Comparison of ENCODE assay signal across 1 cellular context in the genomic region with DNA sequence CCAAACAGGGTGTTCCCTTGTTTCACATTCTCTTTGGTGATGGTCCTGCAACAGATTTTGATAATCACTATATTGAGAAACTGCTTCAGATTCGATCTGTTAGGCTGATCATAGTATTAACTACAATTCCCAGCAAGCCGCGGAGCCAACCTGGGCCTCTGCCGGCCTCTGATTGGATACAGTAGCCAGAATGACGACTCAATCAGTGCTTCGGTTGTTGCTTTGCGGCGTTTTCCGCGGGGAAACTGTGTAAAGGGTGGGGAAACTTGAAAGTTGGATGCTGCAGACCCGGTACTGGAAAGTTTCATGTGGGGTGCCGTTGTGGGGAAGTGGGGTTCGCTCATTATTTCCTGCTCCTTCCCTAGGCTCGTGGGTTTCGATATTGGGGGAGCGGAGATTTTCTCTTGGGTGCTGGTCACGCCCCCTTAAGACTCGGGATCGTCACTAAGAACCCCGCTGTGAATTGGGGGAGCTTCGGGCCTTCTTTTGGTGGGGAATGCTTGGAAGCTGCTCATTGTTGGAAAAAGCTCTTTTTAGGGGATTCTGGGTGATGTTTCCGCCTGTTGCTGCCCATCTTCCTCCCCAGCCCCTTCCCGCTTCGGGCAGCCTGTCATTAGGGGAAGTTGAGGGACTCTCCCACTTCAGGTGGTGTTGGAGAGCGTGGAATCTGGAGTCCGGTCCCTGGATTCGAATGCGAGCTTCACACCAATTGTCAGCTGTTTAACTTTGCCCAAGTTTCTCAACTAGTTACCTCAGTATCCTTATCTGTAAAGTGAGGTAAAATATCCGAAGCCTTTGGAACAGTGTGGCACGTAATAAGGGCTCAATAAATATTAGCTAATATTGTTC.
TF ChIP-seq lines count a peak whose summit lies in the region.

Gene RAD51B (plus strand): TSS at position 217 of the 849 bp plus-strand sequence.

TF ChIP-seq in K562, 482 proteins besides CTCF, POLR2A, EP300 and RAD21 (continued from another document and continues in another):
- TF ChIP-seq, protein P1, sequence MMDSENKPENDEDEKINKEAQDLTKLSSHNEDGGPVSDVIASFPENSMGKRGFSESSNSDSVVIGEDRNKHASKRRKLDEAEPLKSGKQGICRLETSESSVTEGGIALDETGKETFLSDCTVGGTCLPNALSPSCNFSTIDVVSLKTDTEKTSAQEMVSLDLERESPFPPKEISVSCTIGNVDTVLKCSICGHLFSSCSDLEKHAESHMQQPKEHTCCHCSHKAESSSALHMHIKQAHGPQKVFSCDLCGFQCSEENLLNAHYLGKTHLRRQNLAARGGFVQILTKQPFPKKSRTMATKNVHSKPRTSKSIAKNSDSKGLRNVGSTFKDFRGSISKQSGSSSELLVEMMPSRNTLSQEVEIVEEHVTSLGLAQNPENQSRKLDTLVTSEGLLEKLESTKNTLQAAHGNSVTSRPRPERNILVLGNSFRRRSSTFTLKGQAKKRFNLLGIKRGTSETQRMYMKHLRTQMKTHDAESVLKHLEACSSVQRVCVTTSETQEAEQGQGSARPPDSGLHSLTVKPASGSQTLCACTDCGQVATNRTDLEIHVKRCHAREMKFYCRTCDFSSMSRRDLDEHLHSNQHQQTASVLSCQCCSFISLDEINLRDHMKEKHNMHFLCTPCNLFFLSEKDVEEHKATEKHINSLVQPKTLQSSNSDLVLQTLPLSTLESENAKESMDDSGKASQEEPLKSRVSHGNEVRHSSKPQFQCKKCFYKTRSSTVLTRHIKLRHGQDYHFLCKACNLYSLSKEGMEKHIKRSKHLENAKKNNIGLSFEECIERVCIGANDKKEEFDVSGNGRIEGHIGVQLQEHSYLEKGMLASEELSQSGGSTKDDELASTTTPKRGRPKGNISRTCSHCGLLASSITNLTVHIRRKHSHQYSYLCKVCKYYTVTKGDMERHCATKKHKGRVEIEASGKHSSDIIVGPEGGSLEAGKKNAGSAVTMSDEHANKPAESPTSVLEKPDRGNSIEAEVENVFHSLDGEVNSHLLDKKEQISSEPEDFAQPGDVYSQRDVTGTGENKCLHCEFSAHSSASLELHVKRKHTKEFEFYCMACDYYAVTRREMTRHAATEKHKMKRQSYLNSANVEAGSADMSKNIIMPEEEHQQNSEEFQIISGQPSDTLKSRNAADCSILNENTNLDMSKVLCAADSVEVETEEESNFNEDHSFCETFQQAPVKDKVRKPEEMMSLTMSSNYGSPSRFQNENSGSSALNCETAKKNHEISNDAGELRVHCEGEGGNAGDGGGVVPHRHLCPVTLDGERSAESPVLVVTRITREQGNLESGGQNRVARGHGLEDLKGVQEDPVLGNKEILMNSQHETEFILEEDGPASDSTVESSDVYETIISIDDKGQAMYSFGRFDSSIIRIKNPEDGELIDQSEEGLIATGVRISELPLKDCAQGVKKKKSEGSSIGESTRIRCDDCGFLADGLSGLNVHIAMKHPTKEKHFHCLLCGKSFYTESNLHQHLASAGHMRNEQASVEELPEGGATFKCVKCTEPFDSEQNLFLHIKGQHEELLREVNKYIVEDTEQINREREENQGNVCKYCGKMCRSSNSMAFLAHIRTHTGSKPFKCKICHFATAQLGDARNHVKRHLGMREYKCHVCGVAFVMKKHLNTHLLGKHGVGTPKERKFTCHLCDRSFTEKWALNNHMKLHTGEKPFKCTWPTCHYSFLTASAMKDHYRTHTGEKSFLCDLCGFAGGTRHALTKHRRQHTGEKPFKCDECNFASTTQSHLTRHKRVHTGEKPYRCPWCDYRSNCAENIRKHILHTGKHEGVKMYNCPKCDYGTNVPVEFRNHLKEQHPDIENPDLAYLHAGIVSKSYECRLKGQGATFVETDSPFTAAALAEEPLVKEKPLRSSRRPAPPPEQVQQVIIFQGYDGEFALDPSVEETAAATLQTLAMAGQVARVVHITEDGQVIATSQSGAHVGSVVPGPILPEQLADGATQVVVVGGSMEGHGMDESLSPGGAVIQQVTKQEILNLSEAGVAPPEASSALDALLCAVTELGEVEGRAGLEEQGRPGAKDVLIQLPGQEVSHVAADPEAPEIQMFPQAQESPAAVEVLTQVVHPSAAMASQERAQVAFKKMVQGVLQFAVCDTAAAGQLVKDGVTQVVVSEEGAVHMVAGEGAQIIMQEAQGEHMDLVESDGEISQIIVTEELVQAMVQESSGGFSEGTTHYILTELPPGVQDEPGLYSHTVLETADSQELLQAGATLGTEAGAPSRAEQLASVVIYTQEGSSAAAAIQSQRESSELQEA (IDR thresholded peaks at IDR 0.05; ENCODE audit: low read depth) = no peak
- TF ChIP-seq CTBP1 (IDR thresholded peaks at IDR 0.05; ENCODE audit: borderline replicate concordance) (no peak), PTBP1 (IDR thresholded peaks at IDR 0.05; ENCODE audit: low read depth, low read length) (no peak), NFE2 (IDR thresholded peaks at IDR 0.05; ENCODE audit: low read depth) (no peak), KHSRP (IDR thresholded peaks at IDR 0.05) (no peak), CHAMP1 (IDR thresholded peaks at IDR 0.05) (no peak), ZNF224 (CRISPR knock-in tag; IDR thresholded peaks at IDR 0.05) (no peak), CBX3 (IDR thresholded peaks at IDR 0.05; ENCODE audit: borderline replicate concordance in 1 of 2, low read length in 2 of 2) (no peak), ZNF764 (CRISPR knock-in tag; IDR thresholded peaks at IDR 0.05; ENCODE audit: low read depth) (no peak), ETV1 (tag; conservative IDR thresholded peaks at IDR 0.05; ENCODE audit: low read depth) (no peak), STAT5A (IDR thresholded peaks at IDR 0.05; ENCODE audit: borderline replicate concordance, low read length) (no peak), TRIM28 (IDR thresholded peaks at IDR 0.05) (no peak), ZKSCAN3 (CRISPR knock-in tag; IDR thresholded peaks at IDR 0.05) (no peak), ZNF12 (CRISPR knock-in tag; IDR thresholded peaks at IDR 0.05) (no peak), SLC30A9 (CRISPR knock-in tag; IDR thresholded peaks at IDR 0.05) (no peak), ZNF146 (CRISPR knock-in tag; IDR thresholded peaks at IDR 0.05; ENCODE audit: unreplicated experiment) (no peak), ZNF316 (IDR thresholded peaks at IDR 0.05) (no peak), KLF6 (CRISPR knock-in tag; IDR thresholded peaks at IDR 0.05; ENCODE audit: borderline replicate concordance) (no peak), HDAC6 (IDR thresholded peaks at IDR 0.05; ENCODE audit: low read depth, low read length) (no peak), TEAD4 (IDR thresholded peaks at IDR 0.05; ENCODE audit: low read length) (no peak), TEAD4 (CRISPR knock-in tag; IDR thresholded peaks at IDR 0.05; ENCODE audit: borderline replicate concordance) (no peak), THAP7 (CRISPR knock-in tag; IDR thresholded peaks at IDR 0.05) (no peak), ZNF778 (CRISPR knock-in tag; IDR thresholded peaks at IDR 0.05) (no peak), YY1 (IDR thresholded peaks at IDR 0.05; ENCODE audit: borderline replicate concordance in 1 of 3, control insufficient read depth in 1 of 3, extremely low read depth in 1 of 3, insufficient read depth in 3 of 3, insufficient read length in 1 of 3, insufficient replicate concordance in 2 of 3, low read depth in 1 of 3, low read length in 2 of 3) (no peak), EZH2 (IDR thresholded peaks at IDR 0.05; ENCODE audit: borderline replicate concordance, low read depth, low read length) (no peak), NCOA1 (IDR thresholded peaks at IDR 0.05; ENCODE audit: low read depth) (no peak), MEF2D (tag; conservative IDR thresholded peaks at IDR 0.05; ENCODE audit: low read depth) (no peak), NCOA2 (IDR thresholded peaks at IDR 0.05; ENCODE audit: partially characterized antibody in 2 of 2) (no peak), XRCC3 (IDR thresholded peaks at IDR 0.05) (no peak), SRSF7 (optimal IDR thresholded peaks at IDR 0.05; ENCODE audit: low read depth, low read length) (no peak), TAF9B (IDR thresholded peaks at IDR 0.05; ENCODE audit: partially characterized antibody) (no peak)
- TF ChIP-seq, protein P2, sequence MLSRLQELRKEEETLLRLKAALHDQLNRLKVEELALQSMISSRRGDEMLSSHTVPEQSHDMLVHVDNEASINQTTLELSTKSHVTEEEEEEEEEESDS (CRISPR knock-in tag; IDR thresholded peaks at IDR 0.05) = no peak
- TF ChIP-seq, protein P3, sequence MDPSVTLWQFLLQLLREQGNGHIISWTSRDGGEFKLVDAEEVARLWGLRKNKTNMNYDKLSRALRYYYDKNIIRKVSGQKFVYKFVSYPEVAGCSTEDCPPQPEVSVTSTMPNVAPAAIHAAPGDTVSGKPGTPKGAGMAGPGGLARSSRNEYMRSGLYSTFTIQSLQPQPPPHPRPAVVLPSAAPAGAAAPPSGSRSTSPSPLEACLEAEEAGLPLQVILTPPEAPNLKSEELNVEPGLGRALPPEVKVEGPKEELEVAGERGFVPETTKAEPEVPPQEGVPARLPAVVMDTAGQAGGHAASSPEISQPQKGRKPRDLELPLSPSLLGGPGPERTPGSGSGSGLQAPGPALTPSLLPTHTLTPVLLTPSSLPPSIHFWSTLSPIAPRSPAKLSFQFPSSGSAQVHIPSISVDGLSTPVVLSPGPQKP (CRISPR knock-in tag; IDR thresholded peaks at IDR 0.05) = no peak
- TF ChIP-seq, protein P4, sequence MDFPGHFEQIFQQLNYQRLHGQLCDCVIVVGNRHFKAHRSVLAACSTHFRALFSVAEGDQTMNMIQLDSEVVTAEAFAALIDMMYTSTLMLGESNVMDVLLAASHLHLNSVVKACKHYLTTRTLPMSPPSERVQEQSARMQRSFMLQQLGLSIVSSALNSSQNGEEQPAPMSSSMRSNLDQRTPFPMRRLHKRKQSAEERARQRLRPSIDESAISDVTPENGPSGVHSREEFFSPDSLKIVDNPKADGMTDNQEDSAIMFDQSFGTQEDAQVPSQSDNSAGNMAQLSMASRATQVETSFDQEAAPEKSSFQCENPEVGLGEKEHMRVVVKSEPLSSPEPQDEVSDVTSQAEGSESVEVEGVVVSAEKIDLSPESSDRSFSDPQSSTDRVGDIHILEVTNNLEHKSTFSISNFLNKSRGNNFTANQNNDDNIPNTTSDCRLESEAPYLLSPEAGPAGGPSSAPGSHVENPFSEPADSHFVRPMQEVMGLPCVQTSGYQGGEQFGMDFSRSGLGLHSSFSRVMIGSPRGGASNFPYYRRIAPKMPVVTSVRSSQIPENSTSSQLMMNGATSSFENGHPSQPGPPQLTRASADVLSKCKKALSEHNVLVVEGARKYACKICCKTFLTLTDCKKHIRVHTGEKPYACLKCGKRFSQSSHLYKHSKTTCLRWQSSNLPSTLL (IDR thresholded peaks at IDR 0.05) = no peak
- TF ChIP-seq, protein P5, sequence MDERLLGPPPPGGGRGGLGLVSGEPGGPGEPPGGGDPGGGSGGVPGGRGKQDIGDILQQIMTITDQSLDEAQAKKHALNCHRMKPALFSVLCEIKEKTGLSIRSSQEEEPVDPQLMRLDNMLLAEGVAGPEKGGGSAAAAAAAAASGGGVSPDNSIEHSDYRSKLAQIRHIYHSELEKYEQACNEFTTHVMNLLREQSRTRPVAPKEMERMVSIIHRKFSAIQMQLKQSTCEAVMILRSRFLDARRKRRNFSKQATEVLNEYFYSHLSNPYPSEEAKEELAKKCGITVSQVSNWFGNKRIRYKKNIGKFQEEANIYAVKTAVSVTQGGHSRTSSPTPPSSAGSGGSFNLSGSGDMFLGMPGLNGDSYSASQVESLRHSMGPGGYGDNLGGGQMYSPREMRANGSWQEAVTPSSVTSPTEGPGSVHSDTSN (CRISPR knock-in tag; IDR thresholded peaks at IDR 0.05; ENCODE audit: low read depth) = no peak
- TF ChIP-seq, protein P5 (tag; conservative IDR thresholded peaks at IDR 0.05; ENCODE audit: low read depth) = no peak
- TF ChIP-seq, protein P6, sequence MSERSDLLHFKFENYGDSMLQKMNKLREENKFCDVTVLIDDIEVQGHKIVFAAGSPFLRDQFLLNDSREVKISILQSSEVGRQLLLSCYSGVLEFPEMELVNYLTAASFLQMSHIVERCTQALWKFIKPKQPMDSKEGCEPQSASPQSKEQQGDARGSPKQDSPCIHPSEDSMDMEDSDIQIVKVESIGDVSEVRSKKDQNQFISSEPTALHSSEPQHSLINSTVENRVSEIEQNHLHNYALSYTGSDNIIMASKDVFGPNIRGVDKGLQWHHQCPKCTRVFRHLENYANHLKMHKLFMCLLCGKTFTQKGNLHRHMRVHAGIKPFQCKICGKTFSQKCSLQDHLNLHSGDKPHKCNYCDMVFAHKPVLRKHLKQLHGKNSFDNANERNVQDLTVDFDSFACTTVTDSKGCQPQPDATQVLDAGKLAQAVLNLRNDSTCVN (CRISPR knock-in tag; IDR thresholded peaks at IDR 0.05) = no peak
